3 cellular contexts compared by ENCODE assay signal in the genomic region with DNA sequence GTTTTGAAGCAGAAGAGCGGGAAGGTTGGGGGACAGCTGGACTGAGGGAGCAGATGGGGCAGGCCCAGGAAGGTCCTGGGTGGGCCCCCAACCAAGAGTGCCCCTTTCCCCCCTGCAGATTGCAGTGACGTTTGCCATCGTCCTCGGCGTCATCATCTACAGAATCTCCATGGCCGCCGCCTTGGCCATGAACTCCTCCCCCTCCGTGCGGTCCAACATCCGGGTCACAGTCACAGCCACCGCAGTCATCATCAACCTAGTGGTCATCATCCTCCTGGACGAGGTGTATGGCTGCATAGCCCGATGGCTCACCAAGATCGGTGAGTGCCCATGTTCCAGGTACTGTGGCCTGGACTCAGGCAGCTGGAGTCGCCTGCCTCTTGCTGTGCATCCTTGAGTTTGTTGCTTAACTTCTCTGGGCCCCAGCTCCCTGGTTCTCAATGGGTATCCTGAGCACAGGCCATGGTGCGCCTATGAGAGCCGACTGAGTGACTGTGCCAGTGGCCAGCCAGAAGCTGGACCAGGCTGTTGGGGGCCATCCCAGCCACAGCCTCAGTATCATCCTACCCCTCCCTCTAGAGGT.
TF ChIP-seq lines count a peak whose summit lies in the region.

No MANE protein-coding gene starts in this region.

TF ChIP-seq in A549, 52 proteins besides CTCF, POLR2A, EP300 and RAD21:
- TF ChIP-seq ZFP36 (IDR thresholded peaks at IDR 0.05; ENCODE audit: borderline replicate concordance, partially characterized antibody) (peak; percentile 47), CEBPB (IDR thresholded peaks at IDR 0.05) (no peak), TFCP2L1 (CRISPR knock-in tag; IDR thresholded peaks at IDR 0.05) (no peak), MAFK (IDR thresholded peaks at IDR 0.05; ENCODE audit: partially characterized antibody) (no peak), PBX3 (IDR thresholded peaks at IDR 0.05) (no peak)

TF ChIP-seq in HEK293, 187 proteins besides CTCF, POLR2A, EP300 and RAD21:
- TF ChIP-seq ZNF843 (tag by site-specific recombination; IDR thresholded peaks at IDR 0.05) (no peak), ZNF19 (tag by site-specific recombination; IDR thresholded peaks at IDR 0.05; ENCODE audit: low read depth) (no peak), FEZF1 (tag by site-specific recombination; IDR thresholded peaks at IDR 0.05) (no peak), MZF1 (tag by site-specific recombination; IDR thresholded peaks at IDR 0.05; ENCODE audit: borderline replicate concordance) (no peak), ZNF768 (tag by site-specific recombination; IDR thresholded peaks at IDR 0.05) (peak; percentile 50; the same call in 1 of the 2 replicates), ZNF704 (tag by site-specific recombination; IDR thresholded peaks at IDR 0.05) (no peak)

TF ChIP-seq in K562, 482 proteins besides CTCF, POLR2A, EP300 and RAD21:
- TF ChIP-seq TFAP4 (CRISPR knock-in tag; IDR thresholded peaks at IDR 0.05; ENCODE audit: borderline replicate concordance) (no peak), BCOR (IDR thresholded peaks at IDR 0.05) (peak; percentile 83), ETS1 (conservative IDR thresholded peaks at IDR 0.05; ENCODE audit: control insufficient read depth, low read depth, low read length) (no peak), MYNN (IDR thresholded peaks at IDR 0.05) (no peak), MYNN (CRISPR knock-in tag; IDR thresholded peaks at IDR 0.05) (no peak), NCOA6 (IDR thresholded peaks at IDR 0.05) (no peak), REST (CRISPR knock-in tag; IDR thresholded peaks at IDR 0.05; ENCODE audit: low read depth) (no peak), SIRT6 (IDR thresholded peaks at IDR 0.05; ENCODE audit: low read depth, low read length) (no peak), SMARCA4 (IDR thresholded peaks at IDR 0.05) (no peak), ZFPM2 (CRISPR knock-in tag; IDR thresholded peaks at IDR 0.05) (no peak), CEBPB (tag; IDR thresholded peaks at IDR 0.05) (no peak), XRCC4 (IDR thresholded peaks at IDR 0.05; ENCODE audit: extremely low read depth, insufficient read depth, insufficient read length) (no peak), HNRNPLL (IDR thresholded peaks at IDR 0.05; ENCODE audit: low read depth, low read length, poor library complexity, severe bottlenecking) (no peak), KDM1A (IDR thresholded peaks at IDR 0.05) (peak; percentile 64 to 76), JUNB (CRISPR knock-in tag; conservative IDR thresholded peaks at IDR 0.05) (no peak), ERF (CRISPR knock-in tag; IDR thresholded peaks at IDR 0.05) (no peak), RBM25 (IDR thresholded peaks at IDR 0.05; ENCODE audit: low read depth, low read length, severe bottlenecking) (peak; percentile 74), KDM5B (IDR thresholded peaks at IDR 0.05; ENCODE audit: insufficient replicate concordance, low read depth, low read length) (no peak), ZNF609 (CRISPR knock-in tag; IDR thresholded peaks at IDR 0.05; ENCODE audit: borderline replicate concordance) (no peak), ZFP36 (IDR thresholded peaks at IDR 0.05; ENCODE audit: low read depth, low read length, partially characterized antibody) (peak; percentile 76), SMARCA5 (IDR thresholded peaks at IDR 0.05) (peak; percentile 50; the same call in 1 of the 2 replicates), ZNF785 (CRISPR knock-in tag; IDR thresholded peaks at IDR 0.05) (no peak), PTBP1 (IDR thresholded peaks at IDR 0.05; ENCODE audit: low read depth, low read length) (0 out of 2 replicates have a peak, but pooled peaks have one; percentile 68)
- TF ChIP-seq, protein P1, sequence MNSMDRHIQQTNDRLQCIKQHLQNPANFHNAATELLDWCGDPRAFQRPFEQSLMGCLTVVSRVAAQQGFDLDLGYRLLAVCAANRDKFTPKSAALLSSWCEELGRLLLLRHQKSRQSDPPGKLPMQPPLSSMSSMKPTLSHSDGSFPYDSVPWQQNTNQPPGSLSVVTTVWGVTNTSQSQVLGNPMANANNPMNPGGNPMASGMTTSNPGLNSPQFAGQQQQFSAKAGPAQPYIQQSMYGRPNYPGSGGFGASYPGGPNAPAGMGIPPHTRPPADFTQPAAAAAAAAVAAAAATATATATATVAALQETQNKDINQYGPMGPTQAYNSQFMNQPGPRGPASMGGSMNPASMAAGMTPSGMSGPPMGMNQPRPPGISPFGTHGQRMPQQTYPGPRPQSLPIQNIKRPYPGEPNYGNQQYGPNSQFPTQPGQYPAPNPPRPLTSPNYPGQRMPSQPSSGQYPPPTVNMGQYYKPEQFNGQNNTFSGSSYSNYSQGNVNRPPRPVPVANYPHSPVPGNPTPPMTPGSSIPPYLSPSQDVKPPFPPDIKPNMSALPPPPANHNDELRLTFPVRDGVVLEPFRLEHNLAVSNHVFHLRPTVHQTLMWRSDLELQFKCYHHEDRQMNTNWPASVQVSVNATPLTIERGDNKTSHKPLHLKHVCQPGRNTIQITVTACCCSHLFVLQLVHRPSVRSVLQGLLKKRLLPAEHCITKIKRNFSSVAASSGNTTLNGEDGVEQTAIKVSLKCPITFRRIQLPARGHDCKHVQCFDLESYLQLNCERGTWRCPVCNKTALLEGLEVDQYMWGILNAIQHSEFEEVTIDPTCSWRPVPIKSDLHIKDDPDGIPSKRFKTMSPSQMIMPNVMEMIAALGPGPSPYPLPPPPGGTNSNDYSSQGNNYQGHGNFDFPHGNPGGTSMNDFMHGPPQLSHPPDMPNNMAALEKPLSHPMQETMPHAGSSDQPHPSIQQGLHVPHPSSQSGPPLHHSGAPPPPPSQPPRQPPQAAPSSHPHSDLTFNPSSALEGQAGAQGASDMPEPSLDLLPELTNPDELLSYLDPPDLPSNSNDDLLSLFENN (IDR thresholded peaks at IDR 0.05; ENCODE audit: low read depth in 2 of 2, low read length in 2 of 2): no peak
- TF ChIP-seq, protein P2, sequence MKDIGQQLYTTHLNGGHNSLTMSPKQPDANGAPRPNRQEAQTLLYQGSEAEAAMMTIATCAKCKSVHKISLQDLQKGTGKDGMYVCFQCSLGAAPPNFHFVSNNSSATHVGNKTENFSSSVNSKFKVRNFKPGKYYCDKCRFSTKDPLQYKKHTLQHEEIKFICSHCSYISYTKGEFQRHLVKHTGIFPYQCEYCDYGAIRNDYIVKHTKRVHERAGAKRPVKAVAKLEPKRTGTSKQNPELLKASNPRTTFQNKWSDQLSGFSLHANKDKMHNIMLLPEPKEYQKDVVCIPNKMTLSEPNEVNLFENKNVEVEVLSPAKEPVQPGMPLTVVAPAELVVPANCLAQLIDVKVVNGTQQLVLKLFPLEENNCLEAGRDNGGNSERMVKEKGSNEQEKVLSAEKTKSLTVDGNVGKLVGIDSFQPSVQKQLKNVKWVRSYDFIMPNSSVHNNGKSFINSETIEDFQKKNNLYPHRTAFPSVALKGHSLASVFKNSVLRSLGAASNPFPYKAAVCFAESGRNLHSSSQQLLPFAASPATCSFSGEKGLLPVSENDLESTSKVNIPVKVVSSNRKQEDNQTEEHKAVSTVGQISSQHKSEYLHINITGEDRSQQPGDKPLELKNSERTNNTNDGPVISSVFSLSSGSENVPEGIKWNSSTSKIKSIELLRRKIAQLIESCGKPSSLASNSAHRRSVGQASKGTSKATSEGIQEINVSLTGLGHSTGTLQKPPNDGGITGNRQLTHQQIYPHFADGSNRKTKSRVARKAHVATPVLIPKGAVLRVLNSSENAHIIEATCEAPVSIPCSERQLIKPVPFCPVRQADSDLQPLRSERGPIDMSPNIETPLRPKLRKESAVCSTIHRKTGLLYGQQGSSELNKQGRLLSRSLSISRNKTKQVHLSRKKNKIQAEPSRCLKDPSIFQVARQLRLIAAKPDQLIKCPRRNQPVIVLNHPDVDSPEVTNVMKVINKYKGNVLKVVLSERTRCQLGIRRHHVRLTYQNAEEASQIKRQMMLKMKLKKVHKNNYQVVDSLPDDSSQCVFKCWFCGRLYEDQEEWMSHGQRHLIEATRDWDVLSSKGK (CRISPR knock-in tag; IDR thresholded peaks at IDR 0.05): no peak
